Comparison of ENCODE assay signal across 11 cellular contexts in the genomic region with DNA sequence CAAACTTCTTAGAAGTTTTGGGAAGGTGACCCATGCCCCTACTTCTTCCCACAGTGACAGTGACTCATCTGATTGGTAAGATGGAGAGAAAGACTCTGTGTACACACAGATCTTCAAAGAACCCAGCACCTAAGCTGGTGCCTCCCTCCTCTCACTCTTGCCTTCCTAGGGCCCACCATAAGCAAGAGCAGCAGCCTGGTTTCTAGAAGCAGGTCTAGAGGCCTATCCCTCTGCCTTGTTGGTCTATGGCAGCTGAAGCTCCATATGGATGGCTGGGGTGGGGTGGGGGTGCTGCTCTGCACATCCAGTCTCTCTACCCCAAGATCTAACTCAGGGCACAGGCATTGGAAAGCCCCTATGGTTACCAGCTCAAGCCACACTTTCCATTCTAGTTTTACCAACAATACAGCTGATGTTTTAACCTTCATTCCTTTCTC. TPM values are rescaled to one million over a fixed set of nuclear protein-coding genes. Genes with fewer than 3 reads are reported as not detected.
DNase-seq lines count a peak whose midpoint lies in the region; ATAC-seq lines count a peak whose summit lies in the region.
"Had no signal": no experiment of that assay in that cellular context is flagged by ENCODE, and none has a peak within 500 bp of the region (broad histone marks: within the 10 kb centered on the region; RNA-seq: fewer than 3 reads in every experiment).

No MANE protein-coding gene starts in this region.

- intact Hi-C loops in sciatic nerve (cut with DNase I) = no loop called here

- DNase-seq in activated CD4-positive, CD25-positive, alpha-beta regulatory T cell (lab: John Stamatoyannopoulos, UW) = no peak
- peak; percentile 58 for DNase-seq in activated CD4-positive, alpha-beta T cell treated with anti-CD3 and anti-CD28 coated beads for 48 hours
- DNase-seq in activated naive CD8-positive, alpha-beta T cell treated with anti-CD3 and anti-CD28 coated beads, Interleukin-2, amount 50 U/mL, for 16 hours (ENCODE audit: low read depth, low spot score) = peak; percentile 10
- DNase-seq in stimulated activated CD4-positive, alpha-beta T cell treated with anti-CD3 and anti-CD28 coated beads, Interleukin-4, amount 100 ng/mL, for 24 hours = peak; percentile 48
- DNase-seq in NCI-H2029 treated with DMSO at 0.1 percent for 48 hours (lab: John Stamatoyannopoulos, UW) (no peak), sciatic nerve (ENCODE audit: low spot score) (no peak)
- DNase-seq: activated gamma-delta T cell, DMS153, NCI-H69 had no signal

- peak; percentile 47 to 51 for ATAC-seq in activated CD4-positive, CD25-positive, alpha-beta regulatory T cell treated with anti-CD3 and anti-CD28 coated beads, Interleukin-2, amount 50 U/mL, for 24 hours
- no peak for ATAC-seq in sciatic nerve
- ATAC-seq in HG03342 (IDR thresholded peaks at IDR 0.05; ENCODE audit: unreplicated experiment) = no peak

RNA-seq across cellular contexts. Expression of a gene that starts 47.5 kb away (rescaled TPM):
- 284 TPM for total RNA-seq in sciatic nerve

RNA-seq across cellular contexts. Expression of a gene that starts 52.4 kb away (rescaled TPM):
- 55.6 TPM for total RNA-seq in sciatic nerve

Comparison
In these comparisons a context has a peak if more than half of its experiments do, and no peak if none do; other contexts are left out.
1. ATAC-seq: peak in activated CD4-positive, CD25-positive, alpha-beta regulatory T cell treated with anti-CD3 and anti-CD28 coated beads, Interleukin-2, amount 50 U/mL, for 24 hours (2 of 2); none in sciatic nerve (single experiment) and HG03342 (single experiment).
2. DNase-seq: peak in activated CD4-positive, alpha-beta T cell treated with anti-CD3 and anti-CD28 coated beads for 48 hours (single experiment), activated naive CD8-positive, alpha-beta T cell treated with anti-CD3 and anti-CD28 coated beads, Interleukin-2, amount 50 U/mL, for 16 hours (single experiment) and stimulated activated CD4-positive, alpha-beta T cell treated with anti-CD3 and anti-CD28 coated beads, Interleukin-4, amount 100 ng/mL, for 24 hours (single experiment); none in activated CD4-positive, CD25-positive, alpha-beta regulatory T cell (0 of 4), NCI-H2029 treated with DMSO at 0.1 percent for 48 hours (single experiment) and sciatic nerve (single experiment).